Comparison of ENCODE assay signal across 7 cellular contexts in the genomic region with DNA sequence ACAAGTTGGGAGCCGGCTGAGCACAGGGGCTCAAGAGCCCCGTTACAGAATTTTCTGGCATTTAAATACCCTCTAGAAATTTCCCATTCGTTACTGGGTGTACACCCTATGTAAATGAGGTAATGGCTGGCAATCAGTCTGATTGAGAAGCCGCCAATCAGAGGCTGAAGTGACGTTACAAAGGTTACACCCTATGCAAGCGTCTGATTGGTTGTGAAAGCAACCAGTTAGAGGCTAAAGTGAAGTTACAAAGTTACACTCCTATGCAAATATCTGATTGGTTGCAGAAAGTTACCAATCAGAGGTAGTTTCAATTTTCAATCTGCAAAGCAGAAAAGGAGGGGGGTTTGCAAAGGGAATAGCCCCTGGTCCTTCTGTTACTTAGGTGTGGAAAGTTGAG.
A peak's percentile ranks its signal among the peaks of the same experiment; 100 is the strongest.
DNase-seq lines count a peak whose midpoint lies in the region; ATAC-seq, FAIRE-seq and TF ChIP-seq lines count a peak whose summit lies in the region.
"Not testable (repeated sequence)": the region's sequence is repeated elsewhere in the genome, so short reads cannot be mapped to it uniquely, and the experiment has no call there.

No MANE protein-coding gene starts in this region.

- not testable (repeated sequence) for TF ChIP-seq CTCF in HFFc6 (IDR thresholded peaks at IDR 0.05); OCI-LY3 (IDR thresholded peaks at IDR 0.05; ENCODE audit: low read depth, low read length); GM12878 (IDR thresholded peaks at IDR 0.05 in 2 of 3, conservative IDR thresholded peaks at IDR 0.05 in 1 of 3; ENCODE audit: control insufficient read depth in 2 of 3, extremely low read depth in 1 of 3, insufficient read depth in 1 of 3, low read depth in 3 of 3, low read length in 3 of 3); endothelial cell of umbilical vein (IDR thresholded peaks at IDR 0.05; ENCODE audit: extremely low read depth in 1 of 2, insufficient read depth in 1 of 2, low read depth in 1 of 2, low read length in 2 of 2)

- not testable (repeated sequence) for H3K27ac ChIP-seq in CD4-positive, CD25-positive, alpha-beta regulatory T cell (ENCODE audit: insufficient read depth, low read length, poor library complexity, severe bottlenecking); OCI-LY3 (ENCODE audit: low read length); GM12878 (ENCODE audit: control insufficient read depth, insufficient read depth); endothelial cell of umbilical vein (ENCODE audit: insufficient read depth, low read depth, low read length)

- H3K4me3 Mint-ChIP-seq in CD4-positive, CD25-positive, alpha-beta regulatory T cell, result peak overlapping the region in 1 of 4 donors; percentile 21
- peak overlapping the region; percentile 69 for H3K4me3 Mint-ChIP-seq in HFFc6

- not testable (repeated sequence) for ATAC-seq in CD4-positive, CD25-positive, alpha-beta regulatory T cell (ENCODE audit: low read depth in 2 of 2); GM12878

- TF ChIP-seq RAD21 in GM12878 (IDR thresholded peaks at IDR 0.05; ENCODE audit: insufficient read depth, low read depth, low read length), result not testable (repeated sequence)

- H3K4me1 ChIP-seq in CD4-positive, CD25-positive, alpha-beta regulatory T cell (ENCODE audit: control insufficient read depth, insufficient read depth, low read length, poor library complexity, severe bottlenecking); OCI-LY3 (ENCODE audit: low read length); GM12878 (ENCODE audit: control insufficient read depth, insufficient read depth, low read length); endothelial cell of umbilical vein (ENCODE audit: control insufficient read depth, extremely low read depth, insufficient read depth, low read length): not testable (repeated sequence)

- H3K9me1 ChIP-seq in endothelial cell of umbilical vein (replicated peaks; ENCODE audit: control insufficient read depth, extremely low read depth, insufficient read depth, low read length), result not testable (repeated sequence)

- peaks cover 14% of the 10 kb centered on the region for H3K27me3 Mint-ChIP-seq in CD4-positive, CD25-positive, alpha-beta regulatory T cell
- H3K27me3 Mint-ChIP-seq in HFFc6 (ENCODE audit: insufficient read depth), result peaks cover 15% of the 10 kb centered on the region

- H3K4me2 ChIP-seq in OCI-LY3 (ENCODE audit: low read length), result peak overlapping the region; percentile 17; the same call in 1 of the 2 replicates
- not testable (repeated sequence) for H3K4me2 ChIP-seq in GM12878 (ENCODE audit: control insufficient read depth, insufficient read depth); endothelial cell of umbilical vein (ENCODE audit: insufficient read depth, low read length)

- not testable (repeated sequence) for H3K36me3 Mint-ChIP-seq in CD4-positive, CD25-positive, alpha-beta regulatory T cell; HFFc6 (ENCODE audit: low read depth)

- H3K9me3 ChIP-seq in CD4-positive, CD25-positive, alpha-beta regulatory T cell (ENCODE audit: control insufficient read depth in 2 of 2, low read length in 2 of 2); OCI-LY3 (ENCODE audit: insufficient read depth, low read length); GM12878 (replicated peaks; ENCODE audit: control insufficient read depth, insufficient read depth, low read length); endothelial cell of umbilical vein (replicated peaks; ENCODE audit: control insufficient read depth, insufficient read depth, low read length): not testable (repeated sequence)

- not testable (repeated sequence) for BruUV-seq in GM12878 (replicated peaks; lab: Mats Ljungman, UMichigan); endothelial cell of umbilical vein (replicated peaks; lab: Mats Ljungman, UMichigan)

- WGBS in GM12878 (ENCODE audit: insufficient coverage, insufficient replicate concordance, low lambda C conversion rate, missing lambda C conversion rate), result 25% methylated on average over 6 of the region's 6 CpGs

- POLR2A ChIA-PET in GM12878 (lab: Charles Lee); endothelial cell of umbilical vein (lab: Charles Lee): not testable (repeated sequence)

- CTCF ChIA-PET in GM12878 (lab: Yijun Ruan, JAX); endothelial cell of umbilical vein (lab: Charles Lee): not testable (repeated sequence)

- TF ChIP-seq EP300 in GM12878 (IDR thresholded peaks at IDR 0.05; ENCODE audit: borderline replicate concordance in 1 of 2, control insufficient read depth in 1 of 2, low read depth in 2 of 2, low read length in 2 of 2), result not testable (repeated sequence)

- H3K79me2 ChIP-seq in OCI-LY3 (ENCODE audit: low read length); GM12878 (ENCODE audit: control insufficient read depth, insufficient read depth, low read length); endothelial cell of umbilical vein (ENCODE audit: control insufficient read depth, insufficient read depth, low read length): not testable (repeated sequence)

- H3K4me3 ChIP-seq in CD4-positive, CD25-positive, alpha-beta regulatory T cell (ENCODE audit: low read depth, low read length), result peak overlapping the region; percentile 7
- not testable (repeated sequence) for H3K4me3 ChIP-seq in OCI-LY3 (ENCODE audit: low read length); GM12878; endothelial cell of umbilical vein (replicated peaks in 1 of 3; ENCODE audit: insufficient read depth in 1 of 3, low read depth in 1 of 3, low read length in 3 of 3)

- H4K20me1 ChIP-seq in OCI-LY3 (ENCODE audit: insufficient read depth, low read length); GM12878 (ENCODE audit: control insufficient read depth, insufficient read depth); endothelial cell of umbilical vein (replicated peaks; ENCODE audit: control insufficient read depth, extremely low read depth, insufficient read depth, low read length): not testable (repeated sequence)

- SMC1A ChIA-PET in GM12878 (lab: Charles Lee; ENCODE audit: uncharacterized antibody, unreplicated experiment), result not testable (repeated sequence)

- not testable (repeated sequence) for H3K36me3 ChIP-seq in CD4-positive, CD25-positive, alpha-beta regulatory T cell (ENCODE audit: control insufficient read depth, insufficient read depth, low read length); OCI-LY3 (replicated peaks; ENCODE audit: low read depth, low read length); GM12878 (ENCODE audit: control insufficient read depth in 2 of 2, insufficient read depth in 2 of 2, low read length in 1 of 2); endothelial cell of umbilical vein (ENCODE audit: control insufficient read depth in 2 of 2, extremely low read depth in 1 of 2, insufficient read depth in 2 of 2, low read length in 2 of 2)

- TF ChIP-seq POLR2A in GM12878 (IDR thresholded peaks at IDR 0.05; ENCODE audit: low read depth, low read length); endothelial cell of umbilical vein (IDR thresholded peaks at IDR 0.05; ENCODE audit: low read depth, low read length): not testable (repeated sequence)

- RAD21 ChIA-PET in GM12878 (lab: Charles Lee; ENCODE audit: unreplicated experiment), result not testable (repeated sequence)

- H2AFZ ChIP-seq in OCI-LY3 (ENCODE audit: low read depth, low read length); GM12878 (ENCODE audit: control insufficient read depth, low read depth, low read length); endothelial cell of umbilical vein (ENCODE audit: low read depth, low read length): not testable (repeated sequence)

- dilution Hi-C loops in endothelial cell of umbilical vein (cut with MboI; ENCODE audit: extremely low pct_ligation_motif_present, low sequenced_read_pairs), result not testable (repeated sequence)

- not testable (repeated sequence) for FAIRE-seq in GM12878 (lab: Jason Lieb, UNC)
- peak; percentile 28 for FAIRE-seq in endothelial cell of umbilical vein (lab: Jason Lieb, UNC)

- not testable (repeated sequence) for H3K9ac ChIP-seq in OCI-LY3 (ENCODE audit: low read length); GM12878 (ENCODE audit: control insufficient read depth, insufficient read depth, low read length); endothelial cell of umbilical vein (replicated peaks; ENCODE audit: extremely low read depth, insufficient read depth, low read length)

- H3K27ac Mint-ChIP-seq in CD4-positive, CD25-positive, alpha-beta regulatory T cell; HFFc6: not testable (repeated sequence)

- not testable (repeated sequence) for H3K9me3 Mint-ChIP-seq in CD4-positive, CD25-positive, alpha-beta regulatory T cell; HFFc6

- intact Hi-C loops in GM12878 (cut with micrococcal nuclease; ENCODE audit: unreplicated experiment); endothelial cell of umbilical vein (cut with micrococcal nuclease): not testable (repeated sequence)

- not testable (repeated sequence) for H3K27me3 ChIP-seq in CD4-positive, CD25-positive, alpha-beta regulatory T cell (ENCODE audit: control insufficient read depth, insufficient read depth, low read length); OCI-LY3 (ENCODE audit: low read depth, low read length); GM12878 (replicated peaks in 1 of 2; ENCODE audit: control insufficient read depth in 2 of 2, insufficient read depth in 2 of 2, low read length in 1 of 2); endothelial cell of umbilical vein (ENCODE audit: control insufficient read depth in 2 of 2, insufficient read depth in 2 of 2, low read length in 2 of 2)

- in situ Hi-C loops in GM12878 (cut with MboI), result not testable (repeated sequence)

- not testable (repeated sequence) for DNase-seq in CD4-positive, CD25-positive, alpha-beta regulatory T cell; HFFc6; GM12878 (ENCODE audit: low read depth, low spot score); endothelial cell of umbilical vein (ENCODE audit: low read depth, low spot score)
- DNase-seq in M059J (ENCODE audit: low read depth) (peak; percentile 29), lung microvascular endothelial cell (ENCODE audit: low read depth in 2 of 2) (peak; percentile 22 to 36)

- not testable (repeated sequence) for H3K4me1 Mint-ChIP-seq in CD4-positive, CD25-positive, alpha-beta regulatory T cell; HFFc6 (ENCODE audit: low read depth)
